Comparison of ENCODE assay signal across 1 cellular context in the genomic region with DNA sequence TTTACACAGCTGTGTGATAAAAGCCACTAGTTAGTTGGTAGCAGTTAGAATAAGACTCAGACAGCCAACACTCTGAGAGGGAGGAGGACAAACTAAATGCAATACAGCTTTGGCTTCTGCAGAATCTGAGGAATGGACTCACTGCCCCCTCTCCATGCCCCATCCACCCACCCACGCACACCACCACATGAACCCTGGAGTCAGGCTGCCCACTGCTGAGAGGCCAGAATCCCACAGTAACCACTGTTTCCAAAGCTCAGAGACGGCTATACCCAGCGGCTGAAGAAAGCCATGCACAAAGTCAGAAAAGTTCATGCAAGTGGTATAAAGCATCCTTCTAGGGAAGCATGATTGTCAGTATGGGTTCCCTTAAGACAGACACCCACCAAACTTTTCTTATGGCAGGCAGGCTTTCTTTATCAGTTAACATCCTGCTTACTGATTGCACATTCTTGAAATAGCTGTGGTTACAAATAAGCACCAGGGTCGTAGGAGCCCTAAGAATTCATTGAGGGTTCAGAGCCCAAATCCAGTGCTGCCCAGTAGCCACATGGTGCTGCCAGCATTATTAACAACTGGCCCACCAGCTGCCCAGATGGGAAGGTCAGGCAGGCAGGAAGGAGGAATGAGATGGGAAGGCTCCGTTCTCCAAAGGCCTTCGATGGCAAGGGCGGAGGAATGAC.
TF ChIP-seq lines count a peak whose summit lies in the region.

No MANE protein-coding gene starts in this region.

TF ChIP-seq in GM23338, 12 proteins besides CTCF, POLR2A, EP300 and RAD21 (continued from another document):
- TF ChIP-seq, protein P1, sequence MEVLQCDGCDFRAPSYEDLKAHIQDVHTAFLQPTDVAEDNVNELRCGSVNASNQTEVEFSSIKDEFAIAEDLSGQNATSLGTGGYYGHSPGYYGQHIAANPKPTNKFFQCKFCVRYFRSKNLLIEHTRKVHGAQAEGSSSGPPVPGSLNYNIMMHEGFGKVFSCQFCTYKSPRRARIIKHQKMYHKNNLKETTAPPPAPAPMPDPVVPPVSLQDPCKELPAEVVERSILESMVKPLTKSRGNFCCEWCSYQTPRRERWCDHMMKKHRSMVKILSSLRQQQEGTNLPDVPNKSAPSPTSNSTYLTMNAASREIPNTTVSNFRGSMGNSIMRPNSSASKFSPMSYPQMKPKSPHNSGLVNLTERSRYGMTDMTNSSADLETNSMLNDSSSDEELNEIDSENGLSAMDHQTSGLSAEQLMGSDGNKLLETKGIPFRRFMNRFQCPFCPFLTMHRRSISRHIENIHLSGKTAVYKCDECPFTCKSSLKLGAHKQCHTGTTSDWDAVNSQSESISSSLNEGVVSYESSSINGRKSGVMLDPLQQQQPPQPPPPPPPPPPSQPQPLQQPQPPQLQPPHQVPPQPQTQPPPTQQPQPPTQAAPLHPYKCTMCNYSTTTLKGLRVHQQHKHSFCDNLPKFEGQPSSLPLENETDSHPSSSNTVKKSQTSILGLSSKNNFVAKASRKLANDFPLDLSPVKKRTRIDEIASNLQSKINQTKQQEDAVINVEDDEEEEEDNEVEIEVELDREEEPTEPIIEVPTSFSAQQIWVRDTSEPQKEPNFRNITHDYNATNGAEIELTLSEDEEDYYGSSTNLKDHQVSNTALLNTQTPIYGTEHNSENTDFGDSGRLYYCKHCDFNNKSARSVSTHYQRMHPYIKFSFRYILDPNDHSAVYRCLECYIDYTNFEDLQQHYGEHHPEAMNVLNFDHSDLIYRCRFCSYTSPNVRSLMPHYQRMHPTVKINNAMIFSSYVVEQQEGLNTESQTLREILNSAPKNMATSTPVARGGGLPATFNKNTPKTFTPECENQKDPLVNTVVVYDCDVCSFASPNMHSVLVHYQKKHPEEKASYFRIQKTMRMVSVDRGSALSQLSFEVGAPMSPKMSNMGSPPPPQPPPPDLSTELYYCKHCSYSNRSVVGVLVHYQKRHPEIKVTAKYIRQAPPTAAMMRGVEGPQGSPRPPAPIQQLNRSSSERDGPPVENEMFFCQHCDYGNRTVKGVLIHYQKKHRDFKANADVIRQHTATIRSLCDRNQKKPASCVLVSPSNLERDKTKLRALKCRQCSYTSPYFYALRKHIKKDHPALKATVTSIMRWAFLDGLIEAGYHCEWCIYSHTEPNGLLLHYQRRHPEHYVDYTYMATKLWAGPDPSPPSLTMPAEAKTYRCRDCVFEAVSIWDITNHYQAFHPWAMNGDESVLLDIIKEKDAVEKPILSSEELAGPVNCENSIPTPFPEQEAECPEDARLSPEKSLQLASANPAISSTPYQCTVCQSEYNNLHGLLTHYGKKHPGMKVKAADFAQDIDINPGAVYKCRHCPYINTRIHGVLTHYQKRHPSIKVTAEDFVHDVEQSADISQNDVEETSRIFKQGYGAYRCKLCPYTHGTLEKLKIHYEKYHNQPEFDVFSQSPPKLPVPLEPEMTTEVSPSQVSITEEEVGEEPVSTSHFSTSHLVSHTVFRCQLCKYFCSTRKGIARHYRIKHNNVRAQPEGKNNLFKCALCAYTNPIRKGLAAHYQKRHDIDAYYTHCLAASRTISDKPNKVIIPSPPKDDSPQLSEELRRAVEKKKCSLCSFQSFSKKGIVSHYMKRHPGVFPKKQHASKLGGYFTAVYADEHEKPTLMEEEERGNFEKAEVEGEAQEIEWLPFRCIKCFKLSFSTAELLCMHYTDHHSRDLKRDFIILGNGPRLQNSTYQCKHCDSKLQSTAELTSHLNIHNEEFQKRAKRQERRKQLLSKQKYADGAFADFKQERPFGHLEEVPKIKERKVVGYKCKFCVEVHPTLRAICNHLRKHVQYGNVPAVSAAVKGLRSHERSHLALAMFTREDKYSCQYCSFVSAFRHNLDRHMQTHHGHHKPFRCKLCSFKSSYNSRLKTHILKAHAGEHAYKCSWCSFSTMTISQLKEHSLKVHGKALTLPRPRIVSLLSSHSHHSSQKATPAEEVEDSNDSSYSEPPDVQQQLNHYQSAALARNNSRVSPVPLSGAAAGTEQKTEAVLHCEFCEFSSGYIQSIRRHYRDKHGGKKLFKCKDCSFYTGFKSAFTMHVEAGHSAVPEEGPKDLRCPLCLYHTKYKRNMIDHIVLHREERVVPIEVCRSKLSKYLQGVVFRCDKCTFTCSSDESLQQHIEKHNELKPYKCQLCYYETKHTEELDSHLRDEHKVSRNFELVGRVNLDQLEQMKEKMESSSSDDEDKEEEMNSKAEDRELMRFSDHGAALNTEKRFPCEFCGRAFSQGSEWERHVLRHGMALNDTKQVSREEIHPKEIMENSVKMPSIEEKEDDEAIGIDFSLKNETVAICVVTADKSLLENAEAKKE (CRISPR knock-in tag; IDR thresholded peaks at IDR 0.05): no peak
- TF ChIP-seq ZNF331 (CRISPR knock-in tag; IDR thresholded peaks at IDR 0.05; ENCODE audit: low read depth): no peak
- TF ChIP-seq ZNF114 (CRISPR knock-in tag; IDR thresholded peaks at IDR 0.05): no peak
- no peak for TF ChIP-seq CREB1 (CRISPR knock-in tag; IDR thresholded peaks at IDR 0.05; ENCODE audit: low read depth)
TF ChIP-seq in GM23338: peak in this region for 0.
